In genomic region chr3:174072675-174073074, GRCh38 we compare ENCODE assay signal across 15 cellular contexts.
"Had no signal": no experiment of that assay in that cellular context is flagged by ENCODE, and none has a peak within 500 bp of the region (broad histone marks: within the 10 kb centered on the region; RNA-seq: fewer than 3 reads in every experiment).

No MANE protein-coding gene starts in this region.

- H3K27me3 ChIP-seq: heart left ventricle, spleen, stomach had no signal

- H3K9me3 ChIP-seq: heart left ventricle, psoas muscle, stomach had no signal

- H3K27ac ChIP-seq: heart left ventricle, psoas muscle, spleen, stomach had no signal

- ATAC-seq: effector memory CD8-positive, alpha-beta T cell; heart left ventricle; psoas muscle; sciatic nerve; stimulated activated memory B cell treated with anti-CD40 and anti-IgM and Interleukin-4, amounts not matched to agents 10 μg/mL and 1 μg/mL and 100 μg/mL, for 72 hours had no signal

- DNase-seq: effector memory CD8-positive, alpha-beta T cell; erythroblast; heart left ventricle; hippocampal formation; mesendoderm; naive B cell; psoas muscle; spleen; stimulated activated CD4-positive, alpha-beta T cell treated with anti-CD3 and anti-CD28 coated beads, Interleukin-15, amount 100 ng/mL, for 24 hours; stimulated activated CD4-positive, alpha-beta T cell treated with anti-CD3 and anti-CD28 coated beads, Interleukin-1b, Interleukin-23, amount 100 ng/mL, for 48 hours; stimulated activated CD4-positive, alpha-beta T cell treated with anti-CD3 and anti-CD28 coated beads, Interleukin-4, amount 100 ng/mL, for 24 hours; stomach; substantia nigra had no signal

- H3K4me1 ChIP-seq: heart left ventricle, psoas muscle, spleen, stomach had no signal

- H3K4me3 ChIP-seq: heart left ventricle, psoas muscle, spleen, stomach had no signal

- H3K36me3 ChIP-seq: heart left ventricle, spleen, stomach had no signal
